27 cellular contexts compared by ENCODE assay signal in genomic region chr11:2670541-2671100, GRCh38. TPM values are rescaled to one million over a fixed set of nuclear protein-coding genes. Genes with fewer than 3 reads are reported as not detected.
A peak's percentile ranks its signal among the peaks of the same experiment; 100 is the strongest.
DNase-seq lines count a peak whose midpoint lies in the region; ATAC-seq and TF ChIP-seq lines count a peak whose summit lies in the region.
"Had no signal": no experiment of that assay in that cellular context is flagged by ENCODE, and none has a peak within 500 bp of the region (broad histone marks: within the 10 kb centered on the region; RNA-seq: fewer than 3 reads in every experiment).

No MANE protein-coding gene starts in this region.

- H3K4me1 Mint-ChIP-seq in activated naive CD4-positive, alpha-beta T cell treated with anti-CD3 and anti-CD28 coated beads for 36 hours (ENCODE audit: low read depth), result no peaks in the 10 kb centered on the region
- H3K4me1 Mint-ChIP-seq in activated CD4-positive, alpha-beta memory T cell treated with anti-CD3 and anti-CD28 coated beads for 36 hours (ENCODE audit: low read depth), result no peaks in the 10 kb centered on the region
- H3K4me1 Mint-ChIP-seq in mesothelial cell of epicardium, result peaks cover 26% of the 10 kb centered on the region
- H3K4me1 Mint-ChIP-seq in stimulated activated naive B cell treated with anti-CD40 and anti-IgM and Interleukin-4, amounts not matched to agents 10 μg/mL and 1 μg/mL and 100 μg/mL, for 72 hours, result peaks cover 11 to 13% of the 10 kb centered on the region in 2 donors
- H3K4me1 Mint-ChIP-seq: activated CD4-positive, alpha-beta T cell treated with anti-CD3 and anti-CD28 coated beads, Interleukin-2, amount 10 ng/mL, durations not matched to agents 24 days and 14 days; activated naive CD8-positive, alpha-beta T cell treated with anti-CD3 and anti-CD28 coated beads, Interleukin-2, amount 50 U/mL, for 24 hours had no signal

- no peak for ATAC-seq in stimulated activated naive B cell treated with anti-CD40 and anti-IgM and Interleukin-4, amounts not matched to agents 10 μg/mL and 1 μg/mL and 100 μg/mL, for 72 hours (replicated peaks)
- ATAC-seq in GM18517 (IDR thresholded peaks at IDR 0.05; ENCODE audit: unreplicated experiment), result no peak
- ATAC-seq: activated naive CD8-positive, alpha-beta T cell treated with anti-CD3 and anti-CD28 coated beads, Interleukin-2, amount 50 U/mL, for 24 hours; gastroesophageal sphincter; lower lobe of right lung; naive thymus-derived CD8-positive, alpha-beta T cell; WTC11 had no signal

- H3K27ac Mint-ChIP-seq in activated naive CD4-positive, alpha-beta T cell treated with anti-CD3 and anti-CD28 coated beads for 36 hours, result no peak overlapping the region
- H3K27ac Mint-ChIP-seq in activated CD4-positive, alpha-beta memory T cell treated with anti-CD3 and anti-CD28 coated beads for 36 hours, result no peak overlapping the region
- peak overlapping the region; percentile 43 for H3K27ac Mint-ChIP-seq in mesothelial cell of epicardium
- peak overlapping the region; percentile 59 for H3K27ac Mint-ChIP-seq in stimulated activated naive B cell treated with anti-CD40 and anti-IgM and Interleukin-4, amounts not matched to agents 10 μg/mL and 1 μg/mL and 100 μg/mL, for 72 hours
- H3K27ac Mint-ChIP-seq: activated CD4-positive, alpha-beta T cell treated with anti-CD3 and anti-CD28 coated beads, Interleukin-2, amount 10 ng/mL, durations not matched to agents 24 days and 14 days; activated naive CD8-positive, alpha-beta T cell treated with anti-CD3 and anti-CD28 coated beads, Interleukin-2, amount 50 U/mL, for 24 hours; CD4-positive, alpha-beta T cell; WTC11 had no signal

- H3K4me3 ChIP-seq in MG63, result no peak overlapping the region
- H3K4me3 ChIP-seq: gastroesophageal sphincter, lower lobe of right lung, SJSA1 had no signal

- H3K9me3 ChIP-seq in MG63, result no peaks in the 10 kb centered on the region
- H3K9me3 ChIP-seq: gastroesophageal sphincter, lower lobe of right lung, SJSA1 had no signal

- no peak overlapping the region for H3K4me3 Mint-ChIP-seq in activated naive CD4-positive, alpha-beta T cell treated with anti-CD3 and anti-CD28 coated beads for 36 hours
- no peak overlapping the region for H3K4me3 Mint-ChIP-seq in activated CD4-positive, alpha-beta memory T cell treated with anti-CD3 and anti-CD28 coated beads for 36 hours
- H3K4me3 Mint-ChIP-seq in mesothelial cell of epicardium, result no peak overlapping the region
- H3K4me3 Mint-ChIP-seq in stimulated activated naive B cell treated with anti-CD40 and anti-IgM and Interleukin-4, amounts not matched to agents 10 μg/mL and 1 μg/mL and 100 μg/mL, for 72 hours, result no peak overlapping the region
- H3K4me3 Mint-ChIP-seq: activated CD4-positive, alpha-beta T cell treated with anti-CD3 and anti-CD28 coated beads, Interleukin-2, amount 10 ng/mL, durations not matched to agents 24 days and 14 days; activated naive CD8-positive, alpha-beta T cell treated with anti-CD3 and anti-CD28 coated beads, Interleukin-2, amount 50 U/mL, for 24 hours; CD4-positive, alpha-beta T cell; naive thymus-derived CD8-positive, alpha-beta T cell; WTC11 had no signal

- intact Hi-C loops in activated naive CD4-positive, alpha-beta T cell treated with anti-CD3 and anti-CD28 coated beads for 36 hours (cut with micrococcal nuclease), result no loop called here
- intact Hi-C loops in activated CD4-positive, alpha-beta memory T cell treated with anti-CD3 and anti-CD28 coated beads for 36 hours (cut with micrococcal nuclease), result no loop called here

- CTCF ChIA-PET in activated naive CD4-positive, alpha-beta T cell treated with anti-CD3 and anti-CD28 coated beads for 36 hours (lab: Charles Lee), result no interaction called here
- CTCF ChIA-PET in activated CD4-positive, alpha-beta memory T cell treated with anti-CD3 and anti-CD28 coated beads for 36 hours (lab: Charles Lee), result no interaction called here

- no peaks in the 10 kb centered on the region; the same call in none of the 2 replicates for H3K36me3 ChIP-seq in MG63
- H3K36me3 ChIP-seq: lower lobe of right lung had no signal

- no peak for TF ChIP-seq CTCF in mesothelial cell of epicardium (IDR thresholded peaks at IDR 0.05; ENCODE audit: unreplicated experiment)

- peak; percentile 0 for DNase-seq in activated naive CD4-positive, alpha-beta T cell treated with anti-CD3 and anti-CD28 coated beads for 36 hours
- DNase-seq in activated naive CD4-positive, alpha-beta T cell (lab: John Stamatoyannopoulos, UW), result no peak
- DNase-seq in activated CD4-positive, alpha-beta memory T cell treated with anti-CD3 and anti-CD28 coated beads for 36 hours, result peak; percentile 1
- DNase-seq in mesothelial cell of epicardium (ENCODE audit: low spot score in 2 of 2, unreplicated experiment in 2 of 2), result peak in 1 of 2 experiments; percentile 27
- no peak for DNase-seq in stimulated activated naive B cell treated with anti-CD40 and anti-IgM and Interleukin-4, amounts not matched to agents 10 μg/mL and 1 μg/mL and 100 μg/mL, for 72 hours
- no peak for DNase-seq in 8988T
- DNase-seq in MG63, result no peak
- DNase-seq: activated CD4-positive, alpha-beta T cell treated with anti-CD3 and anti-CD28 coated beads, Interleukin-2, amount 10 ng/mL, durations not matched to agents 24 days and 14 days; activated gamma-delta T cell treated with Interleukin-2 at 50 U/mL for 16 hours; activated naive CD8-positive, alpha-beta T cell treated with anti-CD3 and anti-CD28 coated beads, Interleukin-2, amount 50 U/mL, for 24 hours; activated T-cell treated with anti-CD3 and anti-CD28 coated beads, Interleukin-2, amount 50 U/mL, for 1 hour; CD4-positive, alpha-beta T cell; cerebellar nuclear complex; DND-41; GF-D8; Kasumi-1; kidney glomerular epithelial cell; lower lobe of right lung; NCI-H1694; NCI-H446 treated with DMSO at 0.1 percent for 48 hours; substantia nigra; T1000 had no signal

- H3K36me3 Mint-ChIP-seq in activated naive CD4-positive, alpha-beta T cell treated with anti-CD3 and anti-CD28 coated beads for 36 hours (ENCODE audit: low read depth), result no peaks in the 10 kb centered on the region
- no peaks in the 10 kb centered on the region for H3K36me3 Mint-ChIP-seq in activated CD4-positive, alpha-beta memory T cell treated with anti-CD3 and anti-CD28 coated beads for 36 hours
- peaks cover 26% of the 10 kb centered on the region for H3K36me3 Mint-ChIP-seq in mesothelial cell of epicardium
- H3K36me3 Mint-ChIP-seq in stimulated activated naive B cell treated with anti-CD40 and anti-IgM and Interleukin-4, amounts not matched to agents 10 μg/mL and 1 μg/mL and 100 μg/mL, for 72 hours, result peaks cover 4 to 15% of the 10 kb centered on the region in 2 donors

- no peaks in the 10 kb centered on the region for H3K9me3 Mint-ChIP-seq in activated naive CD4-positive, alpha-beta T cell treated with anti-CD3 and anti-CD28 coated beads for 36 hours
- H3K9me3 Mint-ChIP-seq in activated CD4-positive, alpha-beta memory T cell treated with anti-CD3 and anti-CD28 coated beads for 36 hours, result no peaks in the 10 kb centered on the region
- no peaks in the 10 kb centered on the region for H3K9me3 Mint-ChIP-seq in mesothelial cell of epicardium
- no peaks in the 10 kb centered on the region for H3K9me3 Mint-ChIP-seq in stimulated activated naive B cell treated with anti-CD40 and anti-IgM and Interleukin-4, amounts not matched to agents 10 μg/mL and 1 μg/mL and 100 μg/mL, for 72 hours
- H3K9me3 Mint-ChIP-seq: activated CD4-positive, alpha-beta T cell treated with anti-CD3 and anti-CD28 coated beads, Interleukin-2, amount 10 ng/mL, durations not matched to agents 24 days and 14 days; activated naive CD8-positive, alpha-beta T cell treated with anti-CD3 and anti-CD28 coated beads, Interleukin-2, amount 50 U/mL, for 24 hours; CD4-positive, alpha-beta T cell; naive thymus-derived CD8-positive, alpha-beta T cell; WTC11 had no signal

- POLR2A ChIA-PET in activated CD4-positive, alpha-beta memory T cell treated with anti-CD3 and anti-CD28 coated beads for 36 hours (lab: Charles Lee), result no interaction called here

- no peaks in the 10 kb centered on the region for H3K27me3 Mint-ChIP-seq in activated naive CD4-positive, alpha-beta T cell treated with anti-CD3 and anti-CD28 coated beads for 36 hours (ENCODE audit: low read depth)
- H3K27me3 Mint-ChIP-seq in activated CD4-positive, alpha-beta memory T cell treated with anti-CD3 and anti-CD28 coated beads for 36 hours, result no peaks in the 10 kb centered on the region
- no peaks in the 10 kb centered on the region for H3K27me3 Mint-ChIP-seq in mesothelial cell of epicardium (ENCODE audit: low read depth)
- H3K27me3 Mint-ChIP-seq in stimulated activated naive B cell treated with anti-CD40 and anti-IgM and Interleukin-4, amounts not matched to agents 10 μg/mL and 1 μg/mL and 100 μg/mL, for 72 hours, result no peaks in the 10 kb centered on the region
- H3K27me3 Mint-ChIP-seq: activated CD4-positive, alpha-beta T cell treated with anti-CD3 and anti-CD28 coated beads, Interleukin-2, amount 10 ng/mL, durations not matched to agents 24 days and 14 days; activated naive CD8-positive, alpha-beta T cell treated with anti-CD3 and anti-CD28 coated beads, Interleukin-2, amount 50 U/mL, for 24 hours; CD4-positive, alpha-beta T cell; naive thymus-derived CD8-positive, alpha-beta T cell had no signal

- no peaks in the 10 kb centered on the region for H3K27me3 ChIP-seq in MG63
- H3K27me3 ChIP-seq: gastroesophageal sphincter, SJSA1 had no signal

RNA-seq across cellular contexts. Expression of gene KCNQ1OT1, which starts 29.2 kb away (rescaled TPM):
- total RNA-seq in activated naive CD4-positive, alpha-beta T cell treated with anti-CD3 and anti-CD28 coated beads for 36 hours, result under 1 TPM; 0.17 to 0.20 TPM
- under 1 TPM; 0.19 TPM for total RNA-seq in activated CD4-positive, alpha-beta memory T cell treated with anti-CD3 and anti-CD28 coated beads for 36 hours
- 30.5 to 35.1 TPM (median 31.9 TPM) in 3 replicates for total RNA-seq in mesothelial cell of epicardium
- 0.16 and 0.25 TPM in 2 replicates for total RNA-seq in MG63 (2014; rRNA removed; shearing (Covaris generic); ENCODE audit: low replicate concordance)

Comparison
In these comparisons a context has a peak if more than half of its experiments do, and no peak if none do; other contexts are left out.
1. DNase-seq: peak in activated naive CD4-positive, alpha-beta T cell treated with anti-CD3 and anti-CD28 coated beads for 36 hours (single experiment) and activated CD4-positive, alpha-beta memory T cell treated with anti-CD3 and anti-CD28 coated beads for 36 hours (single experiment); none in activated naive CD4-positive, alpha-beta T cell (0 of 4), stimulated activated naive B cell treated with anti-CD40 and anti-IgM and Interleukin-4, amounts not matched to agents 10 μg/mL and 1 μg/mL and 100 μg/mL, for 72 hours (single experiment), 8988T (single experiment) and MG63 (single experiment).
2. H3K27ac Mint-ChIP-seq: peak in mesothelial cell of epicardium (single experiment) and stimulated activated naive B cell treated with anti-CD40 and anti-IgM and Interleukin-4, amounts not matched to agents 10 μg/mL and 1 μg/mL and 100 μg/mL, for 72 hours (single experiment); none in activated naive CD4-positive, alpha-beta T cell treated with anti-CD3 and anti-CD28 coated beads for 36 hours (single experiment) and activated CD4-positive, alpha-beta memory T cell treated with anti-CD3 and anti-CD28 coated beads for 36 hours (single experiment).
3. RNA of gene KCNQ1OT1, which starts 29.2 kb away (total RNA-seq): 30.5 to 35.1 TPM in mesothelial cell of epicardium; 0.17 to 0.20 TPM in activated naive CD4-positive, alpha-beta T cell treated with anti-CD3 and anti-CD28 coated beads for 36 hours, 0.19 TPM in activated CD4-positive, alpha-beta memory T cell treated with anti-CD3 and anti-CD28 coated beads for 36 hours and 0.16 to 0.25 TPM in MG63; every median in the first group is over 10 times any median in the second.